ENCODE assay signal across 19 cellular contexts in genomic region chr5:30098940-30099339, GRCh38.
A peak's percentile ranks its signal among the peaks of the same experiment; 100 is the strongest.
DNase-seq lines count a peak whose midpoint lies in the region; ATAC-seq, FAIRE-seq and TF ChIP-seq lines count a peak whose summit lies in the region.
"Had no signal": no experiment of that assay in that cellular context is flagged by ENCODE, and none has a peak within 500 bp of the region (broad histone marks: within the 10 kb centered on the region; RNA-seq: fewer than 3 reads in every experiment).

No MANE protein-coding gene starts in this region.

- H3K27ac ChIP-seq in A549 (peak overlapping the region in 1 of 2 experiments; percentile 16; a peak in 1 of 6 replicates), ACC112 (ENCODE audit: low read depth, low read length) (peak overlapping the region; percentile 40; the same call in 1 of the 2 replicates), RWPE2 (ENCODE audit: poor library complexity, severe bottlenecking) (peak overlapping the region; percentile 91)
- no peak overlapping the region for H3K27ac ChIP-seq in CD8-positive, alpha-beta T cell (ENCODE audit: low read depth, low read length)
- H3K27ac ChIP-seq: BLaER1 treated with 17β-estradiol and CSF1 and Interleukin-3, amounts not matched to agents 10 nM and 100 nM; HL-60 had no signal

- H3K4me3 ChIP-seq in A549 (no peak overlapping the region), ACC112 (ENCODE audit: low read depth, low read length) (no peak overlapping the region), RWPE2 (ENCODE audit: severe bottlenecking) (no peak overlapping the region)
- H3K4me3 ChIP-seq in CD8-positive, alpha-beta T cell (ENCODE audit: low read depth, low read length): no peak overlapping the region
- H3K4me3 ChIP-seq: BLaER1 treated with 17β-estradiol and CSF1 and Interleukin-3, amounts not matched to agents 10 nM and 100 nM; GM12878; HAP-1 had no signal

- peak overlapping the region; percentile 60 for H3K27ac Mint-ChIP-seq in chondrocyte (ENCODE audit: unreplicated experiment)
- H3K27ac Mint-ChIP-seq in natural killer cell treated with Interleukin-12 subunit alpha and Interleukin-12 subunit beta and Interleukin-15 and Interleukin-18, amount 100 ng/mL, for 72 hours: no peak overlapping the region
- H3K27ac Mint-ChIP-seq in CD8-positive, alpha-beta T cell: no peak overlapping the region
- H3K27ac Mint-ChIP-seq: CD4-positive, CD25-positive, alpha-beta regulatory T cell had no signal

- no peak overlapping the region for H3K4me3 Mint-ChIP-seq in chondrocyte (ENCODE audit: unreplicated experiment)
- H3K4me3 Mint-ChIP-seq in natural killer cell treated with Interleukin-12 subunit alpha and Interleukin-12 subunit beta and Interleukin-15 and Interleukin-18, amount 100 ng/mL, for 72 hours: no peak overlapping the region
- no peak overlapping the region for H3K4me3 Mint-ChIP-seq in CD8-positive, alpha-beta T cell
- H3K4me3 Mint-ChIP-seq: CD4-positive, CD25-positive, alpha-beta regulatory T cell had no signal

- H3K4me1 ChIP-seq in A549 (peaks cover 31% of the 10 kb centered on the region), ACC112 (ENCODE audit: control insufficient read depth, insufficient read depth, low read length, unreplicated experiment) (peaks cover 12% of the 10 kb centered on the region), RWPE2 (ENCODE audit: insufficient read depth, poor library complexity, severe bottlenecking) (peaks cover 47% of the 10 kb centered on the region)
- no peaks in the 10 kb centered on the region for H3K4me1 ChIP-seq in CD8-positive, alpha-beta T cell (ENCODE audit: insufficient read depth, low read length)
- H3K4me1 ChIP-seq: BLaER1 treated with 17β-estradiol and CSF1 and Interleukin-3, amounts not matched to agents 10 nM and 100 nM had no signal

- intact Hi-C loops in CD8-positive, alpha-beta T cell (cut with DNase I, micrococcal nuclease): no loop called here

- no peaks in the 10 kb centered on the region for H3K36me3 ChIP-seq in ACC112 (ENCODE audit: insufficient read depth, low read length)
- H3K36me3 ChIP-seq in RWPE2 (ENCODE audit: low read depth): no peaks in the 10 kb centered on the region
- no peaks in the 10 kb centered on the region for H3K36me3 ChIP-seq in CD8-positive, alpha-beta T cell (ENCODE audit: insufficient read depth, low read length)
- H3K36me3 ChIP-seq: BLaER1 treated with 17β-estradiol and CSF1 and Interleukin-3, amounts not matched to agents 10 nM and 100 nM; HAP-1 had no signal

- no peaks in the 10 kb centered on the region for H3K27me3 ChIP-seq in ACC112 (ENCODE audit: insufficient read depth, low read length)
- H3K27me3 ChIP-seq in RWPE2 (ENCODE audit: insufficient read depth, poor library complexity, severe bottlenecking): no peaks in the 10 kb centered on the region
- no peaks in the 10 kb centered on the region for H3K27me3 ChIP-seq in CD8-positive, alpha-beta T cell (ENCODE audit: insufficient read depth, low read length)
- H3K27me3 ChIP-seq: BLaER1 treated with 17β-estradiol and CSF1 and Interleukin-3, amounts not matched to agents 10 nM and 100 nM had no signal

- whole genome bisulfite sequencing in A549 (ENCODE audit: missing lambda C conversion rate): 58% methylated on average over 3 of the region's 3 CpGs

- no peak for FAIRE-seq in A549 (lab: Jason Lieb, UNC)
- FAIRE-seq: A204.1, GM12878, GM18507 had no signal

- H3K27me3 Mint-ChIP-seq in chondrocyte (ENCODE audit: low read depth): no peaks in the 10 kb centered on the region
- no peaks in the 10 kb centered on the region for H3K27me3 Mint-ChIP-seq in natural killer cell treated with Interleukin-12 subunit alpha and Interleukin-12 subunit beta and Interleukin-15 and Interleukin-18, amount 100 ng/mL, for 72 hours
- no peaks in the 10 kb centered on the region for H3K27me3 Mint-ChIP-seq in CD8-positive, alpha-beta T cell (ENCODE audit: low read depth)
- H3K27me3 Mint-ChIP-seq: CD4-positive, CD25-positive, alpha-beta regulatory T cell had no signal

- no peak for ATAC-seq in A549
- ATAC-seq in RWPE2 (ENCODE audit: low read depth): no peak
- no peak for ATAC-seq in natural killer cell treated with Interleukin-12 subunit alpha and Interleukin-12 subunit beta and Interleukin-15 and Interleukin-18, amount 100 ng/mL, for 72 hours
- no peak for ATAC-seq in CD8-positive, alpha-beta T cell
- no peak for ATAC-seq in GM19324 (IDR thresholded peaks at IDR 0.05; ENCODE audit: low FRiP score, unreplicated experiment)
- no peak for ATAC-seq in omental fat pad (ENCODE audit: low FRiP score)
- ATAC-seq: GM12878 had no signal

- H3K9me3 ChIP-seq in A549 (no peaks in the 10 kb centered on the region), RWPE2 (ENCODE audit: severe bottlenecking) (no peaks in the 10 kb centered on the region)
- no peaks in the 10 kb centered on the region for H3K9me3 ChIP-seq in CD8-positive, alpha-beta T cell (ENCODE audit: low read length)
- H3K9me3 ChIP-seq: BLaER1 treated with 17β-estradiol and CSF1 and Interleukin-3, amounts not matched to agents 10 nM and 100 nM; HAP-1 had no signal

- H3K79me2 ChIP-seq in ACC112 (ENCODE audit: control insufficient read depth, insufficient read depth, low read length, unreplicated experiment): no peaks in the 10 kb centered on the region

- no peak for TF ChIP-seq RAD21 in A549 (conservative IDR thresholded peaks at IDR 0.05 in 1 of 2, IDR thresholded peaks at IDR 0.05 in 1 of 2)

- H3K36me3 Mint-ChIP-seq in chondrocyte (ENCODE audit: low read depth): peaks cover 1% of the 10 kb centered on the region
- H3K36me3 Mint-ChIP-seq in natural killer cell treated with Interleukin-12 subunit alpha and Interleukin-12 subunit beta and Interleukin-15 and Interleukin-18, amount 100 ng/mL, for 72 hours: peaks cover 7% of the 10 kb centered on the region
- no peaks in the 10 kb centered on the region for H3K36me3 Mint-ChIP-seq in CD8-positive, alpha-beta T cell
- H3K36me3 Mint-ChIP-seq: CD4-positive, CD25-positive, alpha-beta regulatory T cell had no signal

- CTCF ChIA-PET in A549 (lab: Yijun Ruan, JAX): interaction anchor here (1.0 kb wide), 1 partner anchor 58 kb away, joined by 3 read pairs; no protein-coding TSS in a partner anchor
- CTCF ChIA-PET in CD8-positive, alpha-beta T cell (lab: Charles Lee): no interaction called here

- no peak for TF ChIP-seq CTCF in A549 (IDR thresholded peaks at IDR 0.05)
- TF ChIP-seq CTCF in RWPE2 (IDR thresholded peaks at IDR 0.05; ENCODE audit: poor library complexity, severe bottlenecking): no peak
- TF ChIP-seq CTCF in chondrocyte (IDR thresholded peaks at IDR 0.05): no peak
- TF ChIP-seq CTCF in CD8-positive, alpha-beta T cell (IDR thresholded peaks at IDR 0.05): no peak
- TF ChIP-seq CTCF in omental fat pad (IDR thresholded peaks at IDR 0.05): no peak

- no peaks in the 10 kb centered on the region for H3K9me3 Mint-ChIP-seq in chondrocyte (ENCODE audit: low read depth)
- peaks cover 19% of the 10 kb centered on the region for H3K9me3 Mint-ChIP-seq in natural killer cell treated with Interleukin-12 subunit alpha and Interleukin-12 subunit beta and Interleukin-15 and Interleukin-18, amount 100 ng/mL, for 72 hours
- H3K9me3 Mint-ChIP-seq in CD8-positive, alpha-beta T cell: peaks cover 14% of the 10 kb centered on the region

- POLR2A ChIA-PET in A549 (lab: Yijun Ruan, JAX): no interaction called here
- POLR2A ChIA-PET in CD8-positive, alpha-beta T cell (lab: Charles Lee): no interaction called here

- no peak overlapping the region for H2AFZ ChIP-seq in ACC112 (ENCODE audit: low read length, unreplicated experiment)

- H3K4me2 ChIP-seq in A549: peak overlapping the region; percentile 55; the same call in 2 of the 3 replicates
- H3K4me2 ChIP-seq: BLaER1 treated with 17β-estradiol and CSF1 and Interleukin-3, amounts not matched to agents 10 nM and 100 nM had no signal

- DNase-seq in A549 (ENCODE audit: low read depth in 1 of 2, low spot score in 1 of 2) (no peak), RWPE2 (ENCODE audit: low spot score) (no peak), chondrocyte (ENCODE audit: low spot score) (no peak), omental fat pad (ENCODE audit: low spot score) (no peak)
- DNase-seq in natural killer cell treated with Interleukin-12 subunit alpha and Interleukin-12 subunit beta and Interleukin-15 and Interleukin-18, amount 100 ng/mL, for 72 hours (ENCODE audit: low spot score): no peak
- DNase-seq in CD8-positive, alpha-beta T cell: no peak
- DNase-seq: Calu3; CD4-positive, CD25-positive, alpha-beta regulatory T cell; DMS 273 treated with DMSO at 0.1 percent for 48 hours; GOT3; KG1 had no signal

- TF ChIP-seq POLR2A in A549 (IDR thresholded peaks at IDR 0.05; ENCODE audit: low read length): no peak

- H3K4me1 Mint-ChIP-seq in chondrocyte (ENCODE audit: low read depth): peaks cover 58% of the 10 kb centered on the region
- H3K4me1 Mint-ChIP-seq in natural killer cell treated with Interleukin-12 subunit alpha and Interleukin-12 subunit beta and Interleukin-15 and Interleukin-18, amount 100 ng/mL, for 72 hours (ENCODE audit: low read depth in 2 of 2): no peaks in the 10 kb centered on the region
- no peaks in the 10 kb centered on the region for H3K4me1 Mint-ChIP-seq in CD8-positive, alpha-beta T cell (ENCODE audit: low read depth)
- H3K4me1 Mint-ChIP-seq: CD4-positive, CD25-positive, alpha-beta regulatory T cell had no signal

- no peak for TF ChIP-seq EP300 in A549 (IDR thresholded peaks at IDR 0.05)

TF ChIP-seq in A549, 52 proteins besides CTCF, POLR2A, EP300 and RAD21 (continues in another document):
- TF ChIP-seq RCOR1 (IDR thresholded peaks at IDR 0.05; ENCODE audit: low read depth, low read length) (no peak), MAX (IDR thresholded peaks at IDR 0.05) (no peak), MAFK (IDR thresholded peaks at IDR 0.05; ENCODE audit: partially characterized antibody) (peak; percentile 95), ZFP36 (IDR thresholded peaks at IDR 0.05; ENCODE audit: borderline replicate concordance, partially characterized antibody) (no peak), PBX3 (IDR thresholded peaks at IDR 0.05) (no peak)
